Comparison of ENCODE assay signal across 17 cellular contexts in genomic region chr1:12015499-12015898, GRCh38.
"Had no signal": no experiment of that assay in that cellular context is flagged by ENCODE, and none has a peak within 500 bp of the region (broad histone marks: within the 10 kb centered on the region; RNA-seq: fewer than 3 reads in every experiment).

No MANE protein-coding gene starts in this region.

- H3K9me3 Mint-ChIP-seq: activated T-helper 1 cell treated with anti-CD3 and anti-CD28 coated beads, Interleukin-12 subunit alpha, Interleukin-12 subunit beta, Interleukin-2, Interleukin-4 antibody, amounts not matched to agents 30 ng/mL and 10 ng/mL and 1 ng/mL, durations not matched to agents 14 hours and 24 hours and 36 hours; natural killer cell; type B pancreatic cell had no signal

- H3K27me3 Mint-ChIP-seq: type B pancreatic cell had no signal

- H3K9me3 ChIP-seq: esophagus muscularis mucosa had no signal

- H3K27me3 ChIP-seq: dorsolateral prefrontal cortex, esophagus muscularis mucosa had no signal

- H3K36me3 Mint-ChIP-seq: natural killer cell had no signal

- H3K27ac Mint-ChIP-seq: activated CD8-positive, alpha-beta T cell treated with anti-CD3 and anti-CD28 coated beads, Interleukin-2, amount 10 ng/mL, durations not matched to agents 7 days and 5 days; natural killer cell had no signal

- FAIRE-seq: astrocyte, endometrium, islet of Langerhans had no signal

- H3K4me3 ChIP-seq: dorsolateral prefrontal cortex, esophagus muscularis mucosa, skin epidermis had no signal

- H3K4me3 Mint-ChIP-seq: activated CD8-positive, alpha-beta T cell treated with anti-CD3 and anti-CD28 coated beads, Interleukin-2, amount 10 ng/mL, durations not matched to agents 7 days and 5 days; activated T-helper 1 cell treated with anti-CD3 and anti-CD28 coated beads, Interleukin-12 subunit alpha, Interleukin-12 subunit beta, Interleukin-2, Interleukin-4 antibody, amounts not matched to agents 30 ng/mL and 10 ng/mL and 1 ng/mL, durations not matched to agents 14 hours and 24 hours and 36 hours; natural killer cell; type B pancreatic cell had no signal

- DNase-seq: activated CD8-positive, alpha-beta memory T cell treated with anti-CD3 and anti-CD28 coated beads, Interleukin-2, amount 50 U/mL, for 48 hours; activated CD8-positive, alpha-beta T cell treated with anti-CD3 and anti-CD28 coated beads, Interleukin-2, amount 10 ng/mL, durations not matched to agents 7 days and 5 days; activated naive CD4-positive, alpha-beta T cell treated with Interleukin-2 at 50 U/mL for 16 hours; dorsolateral prefrontal cortex; mesendoderm; natural killer cell; stimulated activated CD4-positive, alpha-beta T cell treated with anti-CD3 and anti-CD28 coated beads, Interleukin-4, amount 100 ng/mL, for 24 hours; stimulated activated naive CD4-positive, alpha-beta T cell; substantia nigra; T1000 had no signal
